Comparison of ENCODE assay signal across 18 cellular contexts in genomic region chr11:15507592-15507991, GRCh38.
A peak's percentile ranks its signal among the peaks of the same experiment; 100 is the strongest.
DNase-seq lines count a peak whose midpoint lies in the region; ATAC-seq, FAIRE-seq and TF ChIP-seq lines count a peak whose summit lies in the region.
"Had no signal": no experiment of that assay in that cellular context is flagged by ENCODE, and none has a peak within 500 bp of the region (broad histone marks: within the 10 kb centered on the region; RNA-seq: fewer than 3 reads in every experiment).

No MANE protein-coding gene starts in this region.

- peaks cover 21% of the 10 kb centered on the region for H3K27me3 Mint-ChIP-seq in Calu3 (ENCODE audit: unreplicated experiment)
- H3K27me3 Mint-ChIP-seq: CD4-positive, alpha-beta T cell; stimulated activated naive CD8-positive, alpha-beta T cell treated with anti-CD3 and anti-CD28 coated beads, Interleukin-15, amount 100 ng/mL, for 72 hours had no signal

- POLR2A ChIA-PET in GM12878 (lab: Charles Lee): no interaction called here

- H3K9me3 ChIP-seq in GM12878 (replicated peaks; ENCODE audit: control insufficient read depth, insufficient read depth, low read length): no peaks in the 10 kb centered on the region
- H3K9me3 ChIP-seq in mucosa of descending colon: no peaks in the 10 kb centered on the region

- TF ChIP-seq CTCF in Calu3 (IDR thresholded peaks at IDR 0.05; ENCODE audit: unreplicated experiment) (no peak), GM12878 (IDR thresholded peaks at IDR 0.05 in 2 of 3, conservative IDR thresholded peaks at IDR 0.05 in 1 of 3; ENCODE audit: control insufficient read depth in 2 of 3, extremely low read depth in 1 of 3, insufficient read depth in 1 of 3, low read depth in 3 of 3, low read length in 3 of 3) (no peak), mucosa of descending colon (IDR thresholded peaks at IDR 0.05) (no peak)

- H3K79me2 ChIP-seq in GM12878 (ENCODE audit: control insufficient read depth, insufficient read depth, low read length): no peaks in the 10 kb centered on the region

- no peak overlapping the region for H3K9ac ChIP-seq in GM12878 (ENCODE audit: control insufficient read depth, insufficient read depth, low read length)

- 43% methylated on average over 6 of the region's 6 CpGs for WGBS in GM12878 (ENCODE audit: insufficient coverage, insufficient replicate concordance, low lambda C conversion rate, missing lambda C conversion rate)

- TF ChIP-seq POLR2A in GM12878 (IDR thresholded peaks at IDR 0.05; ENCODE audit: low read depth, low read length): no peak

- CTCF ChIA-PET in Calu3 (lab: Charles Lee) (no interaction called here), GM12878 (lab: Yijun Ruan, JAX) (no interaction called here)

- peak; percentile 47 for DNase-seq in Calu3
- DNase-seq in NCI-H1092 treated with DMSO at 0.1 percent for 48 hours (lab: John Stamatoyannopoulos, UW): peak; percentile 14
- DNase-seq in GM12878 (ENCODE audit: low read depth, low spot score): no peak
- DNase-seq in mucosa of descending colon: peak in 1 of 3 donors; percentile 76
- no peak for DNase-seq in cerebellar cortex (ENCODE audit: low spot score)
- DNase-seq: activated CD8-positive, alpha-beta memory T cell treated with anti-CD3 and anti-CD28 coated beads for 24 hours; CD4-positive, alpha-beta T cell; H9; head of caudate nucleus; left ventricle myocardium superior; NCI-H510A; stimulated activated naive CD8-positive, alpha-beta T cell treated with anti-CD3 and anti-CD28 coated beads, Interleukin-15, amount 100 ng/mL, for 72 hours had no signal

- in situ Hi-C loops in GM12878 (cut with MboI): no loop called here

- H3K4me1 ChIP-seq in GM12878 (ENCODE audit: control insufficient read depth, insufficient read depth, low read length) (no peaks in the 10 kb centered on the region), mucosa of descending colon (ENCODE audit: low read depth) (peaks cover 4% of the 10 kb centered on the region)

- H3K4me3 Mint-ChIP-seq in Calu3 (ENCODE audit: low read depth, unreplicated experiment): peak overlapping the region; percentile 60
- H3K4me3 Mint-ChIP-seq: CD4-positive, alpha-beta T cell; H9; stimulated activated naive CD8-positive, alpha-beta T cell treated with anti-CD3 and anti-CD28 coated beads, Interleukin-15, amount 100 ng/mL, for 72 hours had no signal

- no peak overlapping the region for H2AFZ ChIP-seq in GM12878 (ENCODE audit: control insufficient read depth, low read depth, low read length)

- no peak overlapping the region for H3K4me2 ChIP-seq in GM12878 (ENCODE audit: control insufficient read depth, insufficient read depth)

- peak overlapping the region; percentile 32 for H3K27ac Mint-ChIP-seq in Calu3 (ENCODE audit: unreplicated experiment)
- H3K27ac Mint-ChIP-seq: CD4-positive, alpha-beta T cell; H9; stimulated activated naive CD8-positive, alpha-beta T cell treated with anti-CD3 and anti-CD28 coated beads, Interleukin-15, amount 100 ng/mL, for 72 hours had no signal

- intact Hi-C loops in Calu3 (cut with micrococcal nuclease; ENCODE audit: unreplicated experiment): no loop called here
- intact Hi-C loops in GM12878 (cut with micrococcal nuclease; ENCODE audit: unreplicated experiment): no loop called here
- intact Hi-C loops in mucosa of descending colon (cut with DNase I, micrococcal nuclease): no loop called here

- ATAC-seq in GM12878: no peak
- peak; percentile 98 for ATAC-seq in mucosa of descending colon
- ATAC-seq in HG02678 (IDR thresholded peaks at IDR 0.05; ENCODE audit: unreplicated experiment): no peak
- no peak for ATAC-seq in GM18909 (IDR thresholded peaks at IDR 0.05; ENCODE audit: poor library complexity, unreplicated experiment)
- ATAC-seq in GM19463 (IDR thresholded peaks at IDR 0.05; ENCODE audit: unreplicated experiment): no peak
- ATAC-seq: left ventricle myocardium superior; stimulated activated naive CD8-positive, alpha-beta T cell treated with anti-CD3 and anti-CD28 coated beads, Interleukin-15, amount 100 ng/mL, for 72 hours had no signal

- H3K36me3 ChIP-seq in GM12878 (ENCODE audit: control insufficient read depth in 2 of 2, insufficient read depth in 2 of 2, low read length in 1 of 2): no peaks in the 10 kb centered on the region
- no peaks in the 10 kb centered on the region for H3K36me3 ChIP-seq in mucosa of descending colon (ENCODE audit: low read depth)

- RAD21 ChIA-PET in GM12878 (lab: Charles Lee; ENCODE audit: unreplicated experiment): no interaction called here

- SMC1A ChIA-PET in GM12878 (lab: Charles Lee; ENCODE audit: uncharacterized antibody, unreplicated experiment): interaction anchor here (0.6 kb wide), 1 partner anchor 272 kb away, joined by 3 read pairs; no protein-coding TSS in a partner anchor

- no peak for TF ChIP-seq RAD21 in GM12878 (IDR thresholded peaks at IDR 0.05; ENCODE audit: insufficient read depth, low read depth, low read length)

- H3K27ac ChIP-seq in GM12878 (ENCODE audit: control insufficient read depth, insufficient read depth): no peak overlapping the region
- H3K27ac ChIP-seq: HL-60 had no signal

- no peaks in the 10 kb centered on the region for H3K27me3 ChIP-seq in GM12878 (replicated peaks in 1 of 2; ENCODE audit: control insufficient read depth in 2 of 2, insufficient read depth in 2 of 2, low read length in 1 of 2)

- TF ChIP-seq EP300 in GM12878 (IDR thresholded peaks at IDR 0.05; ENCODE audit: borderline replicate concordance in 1 of 2, control insufficient read depth in 1 of 2, low read depth in 2 of 2, low read length in 2 of 2): no peak

- BruUV-seq in Calu3 (replicated peaks; lab: Mats Ljungman, UMichigan) (no TSS peak), GM12878 (replicated peaks; lab: Mats Ljungman, UMichigan) (no TSS peak)

- H3K4me3 ChIP-seq in GM12878 (no peak overlapping the region), mucosa of descending colon (no peak overlapping the region)

- no peak for FAIRE-seq in GM12878 (lab: Jason Lieb, UNC)
- FAIRE-seq: bronchial epithelial cell, endometrium had no signal

- H3K4me1 Mint-ChIP-seq in Calu3 (ENCODE audit: low read depth, unreplicated experiment): peaks cover 12% of the 10 kb centered on the region
- H3K4me1 Mint-ChIP-seq: H9; stimulated activated naive CD8-positive, alpha-beta T cell treated with anti-CD3 and anti-CD28 coated beads, Interleukin-15, amount 100 ng/mL, for 72 hours had no signal

- H3K36me3 Mint-ChIP-seq in Calu3 (ENCODE audit: insufficient read depth, unreplicated experiment): no peaks in the 10 kb centered on the region

- no peaks in the 10 kb centered on the region for H3K9me3 Mint-ChIP-seq in Calu3 (ENCODE audit: low read depth, unreplicated experiment)
- H3K9me3 Mint-ChIP-seq: H9 had no signal

- H4K20me1 ChIP-seq in GM12878 (ENCODE audit: control insufficient read depth, insufficient read depth): no peaks in the 10 kb centered on the region

TF ChIP-seq in GM12878, 131 proteins besides CTCF, POLR2A, EP300 and RAD21:
- TF ChIP-seq MEF2B (IDR thresholded peaks at IDR 0.05; ENCODE audit: partially characterized antibody, poor library complexity, severe bottlenecking) (peak; percentile 25), TAF1 (IDR thresholded peaks at IDR 0.05; ENCODE audit: borderline replicate concordance, low read depth, low read length) (no peak), JUNB (IDR thresholded peaks at IDR 0.05) (no peak), KAT2A (conservative IDR thresholded peaks at IDR 0.05; ENCODE audit: control insufficient read depth, low read depth, low read length) (no peak), ZZZ3 (IDR thresholded peaks at IDR 0.05; ENCODE audit: control insufficient read depth, insufficient read length, low read depth) (no peak)

Comparison
In these comparisons a context has a peak if more than half of its experiments do, and no peak if none do; other contexts are left out.
1. DNase-seq: peak in Calu3 (single experiment) and NCI-H1092 treated with DMSO at 0.1 percent for 48 hours (single experiment); none in GM12878 (single experiment) and cerebellar cortex (single experiment).